ENCODE assay signal across 1 cellular context in genomic region chr3:71066849-71067261, GRCh38.
TF ChIP-seq lines count a peak whose summit lies in the region.

No MANE protein-coding gene starts in this region.

TF ChIP-seq in K562, 482 proteins besides CTCF, POLR2A, EP300 and RAD21 (continued from another document):
- TF ChIP-seq, protein P1, sequence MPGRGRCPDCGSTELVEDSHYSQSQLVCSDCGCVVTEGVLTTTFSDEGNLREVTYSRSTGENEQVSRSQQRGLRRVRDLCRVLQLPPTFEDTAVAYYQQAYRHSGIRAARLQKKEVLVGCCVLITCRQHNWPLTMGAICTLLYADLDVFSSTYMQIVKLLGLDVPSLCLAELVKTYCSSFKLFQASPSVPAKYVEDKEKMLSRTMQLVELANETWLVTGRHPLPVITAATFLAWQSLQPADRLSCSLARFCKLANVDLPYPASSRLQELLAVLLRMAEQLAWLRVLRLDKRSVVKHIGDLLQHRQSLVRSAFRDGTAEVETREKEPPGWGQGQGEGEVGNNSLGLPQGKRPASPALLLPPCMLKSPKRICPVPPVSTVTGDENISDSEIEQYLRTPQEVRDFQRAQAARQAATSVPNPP (IDR thresholded peaks at IDR 0.05; ENCODE audit: borderline replicate concordance, insufficient read depth, insufficient read length): no peak
- no peak for TF ChIP-seq ZBTB26 (CRISPR knock-in tag; IDR thresholded peaks at IDR 0.05)
- TF ChIP-seq TBP (optimal IDR thresholded peaks at IDR 0.05; ENCODE audit: low read depth, low read length): no peak
- TF ChIP-seq HEY1 (CRISPR knock-in tag; IDR thresholded peaks at IDR 0.05; ENCODE audit: borderline replicate concordance): no peak
- no peak for TF ChIP-seq PCBP2 (IDR thresholded peaks at IDR 0.05; ENCODE audit: low read depth, low read length, poor library complexity, severe bottlenecking)
- no peak for TF ChIP-seq MTF1 (CRISPR knock-in tag; IDR thresholded peaks at IDR 0.05; ENCODE audit: borderline replicate concordance)
- TF ChIP-seq MCM5 (IDR thresholded peaks at IDR 0.05; ENCODE audit: low read depth): no peak
- no peak for TF ChIP-seq TEAD4 (IDR thresholded peaks at IDR 0.05; ENCODE audit: low read length)
- no peak for TF ChIP-seq TEAD4 (CRISPR knock-in tag; IDR thresholded peaks at IDR 0.05; ENCODE audit: borderline replicate concordance)
- no peak for TF ChIP-seq GATAD2B (IDR thresholded peaks at IDR 0.05; ENCODE audit: borderline replicate concordance)
- TF ChIP-seq C11orf30 (IDR thresholded peaks at IDR 0.05; ENCODE audit: low read depth): no peak
- TF ChIP-seq DPF2 (IDR thresholded peaks at IDR 0.05): 0 out of 2 replicates have a peak, but pooled peaks have one; percentile 23
- no peak for TF ChIP-seq PHF8 (IDR thresholded peaks at IDR 0.05; ENCODE audit: borderline replicate concordance, low read length)
- TF ChIP-seq CEBPG (CRISPR knock-in tag; IDR thresholded peaks at IDR 0.05): peak; percentile 80
- TF ChIP-seq CEBPG (tag; conservative IDR thresholded peaks at IDR 0.05 in 1 of 2, IDR thresholded peaks at IDR 0.05 in 1 of 2): peak; percentile 78 to 83
- peak; percentile 84 for TF ChIP-seq CEBPB (tag; IDR thresholded peaks at IDR 0.05)
- TF ChIP-seq, protein P2, sequence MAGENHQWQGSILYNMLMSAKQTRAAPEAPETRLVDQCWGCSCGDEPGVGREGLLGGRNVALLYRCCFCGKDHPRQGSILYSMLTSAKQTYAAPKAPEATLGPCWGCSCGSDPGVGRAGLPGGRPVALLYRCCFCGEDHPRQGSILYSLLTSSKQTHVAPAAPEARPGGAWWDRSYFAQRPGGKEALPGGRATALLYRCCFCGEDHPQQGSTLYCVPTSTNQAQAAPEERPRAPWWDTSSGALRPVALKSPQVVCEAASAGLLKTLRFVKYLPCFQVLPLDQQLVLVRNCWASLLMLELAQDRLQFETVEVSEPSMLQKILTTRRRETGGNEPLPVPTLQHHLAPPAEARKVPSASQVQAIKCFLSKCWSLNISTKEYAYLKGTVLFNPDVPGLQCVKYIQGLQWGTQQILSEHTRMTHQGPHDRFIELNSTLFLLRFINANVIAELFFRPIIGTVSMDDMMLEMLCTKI (IDR thresholded peaks at IDR 0.05; ENCODE audit: partially characterized antibody): no peak
- TF ChIP-seq, protein P3, sequence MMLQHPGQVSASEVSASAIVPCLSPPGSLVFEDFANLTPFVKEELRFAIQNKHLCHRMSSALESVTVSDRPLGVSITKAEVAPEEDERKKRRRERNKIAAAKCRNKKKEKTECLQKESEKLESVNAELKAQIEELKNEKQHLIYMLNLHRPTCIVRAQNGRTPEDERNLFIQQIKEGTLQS (IDR thresholded peaks at IDR 0.05): peak; percentile 89
- TF ChIP-seq, protein P3 (CRISPR knock-in tag; conservative IDR thresholded peaks at IDR 0.05): no peak
- no peak for TF ChIP-seq TAF9B (IDR thresholded peaks at IDR 0.05; ENCODE audit: partially characterized antibody)
- TF ChIP-seq ZHX1 (conservative IDR thresholded peaks at IDR 0.05; ENCODE audit: low read length): no peak
- TF ChIP-seq ZNF280A (IDR thresholded peaks at IDR 0.05; ENCODE audit: low read depth, partially characterized antibody): no peak
- no peak for TF ChIP-seq FOXA3 (CRISPR knock-in tag; conservative IDR thresholded peaks at IDR 0.05 in 1 of 2, IDR thresholded peaks at IDR 0.05 in 1 of 2)
- TF ChIP-seq DACH1 (IDR thresholded peaks at IDR 0.05; ENCODE audit: partially characterized antibody): no peak
- peak; percentile 7; the same call in 1 of the 2 replicates for TF ChIP-seq ARID1B (IDR thresholded peaks at IDR 0.05)
- TF ChIP-seq ZNF561 (CRISPR knock-in tag; conservative IDR thresholded peaks at IDR 0.05): no peak
- TF ChIP-seq ZNF318 (IDR thresholded peaks at IDR 0.05; ENCODE audit: borderline replicate concordance in 1 of 2, low read depth in 1 of 2): 0 out of 4 replicates have a peak, but pooled peaks of 1 of the 2 experiments have one; percentile 38
- no peak for TF ChIP-seq TCF15 (CRISPR knock-in tag; IDR thresholded peaks at IDR 0.05)
